In the genomic region with DNA sequence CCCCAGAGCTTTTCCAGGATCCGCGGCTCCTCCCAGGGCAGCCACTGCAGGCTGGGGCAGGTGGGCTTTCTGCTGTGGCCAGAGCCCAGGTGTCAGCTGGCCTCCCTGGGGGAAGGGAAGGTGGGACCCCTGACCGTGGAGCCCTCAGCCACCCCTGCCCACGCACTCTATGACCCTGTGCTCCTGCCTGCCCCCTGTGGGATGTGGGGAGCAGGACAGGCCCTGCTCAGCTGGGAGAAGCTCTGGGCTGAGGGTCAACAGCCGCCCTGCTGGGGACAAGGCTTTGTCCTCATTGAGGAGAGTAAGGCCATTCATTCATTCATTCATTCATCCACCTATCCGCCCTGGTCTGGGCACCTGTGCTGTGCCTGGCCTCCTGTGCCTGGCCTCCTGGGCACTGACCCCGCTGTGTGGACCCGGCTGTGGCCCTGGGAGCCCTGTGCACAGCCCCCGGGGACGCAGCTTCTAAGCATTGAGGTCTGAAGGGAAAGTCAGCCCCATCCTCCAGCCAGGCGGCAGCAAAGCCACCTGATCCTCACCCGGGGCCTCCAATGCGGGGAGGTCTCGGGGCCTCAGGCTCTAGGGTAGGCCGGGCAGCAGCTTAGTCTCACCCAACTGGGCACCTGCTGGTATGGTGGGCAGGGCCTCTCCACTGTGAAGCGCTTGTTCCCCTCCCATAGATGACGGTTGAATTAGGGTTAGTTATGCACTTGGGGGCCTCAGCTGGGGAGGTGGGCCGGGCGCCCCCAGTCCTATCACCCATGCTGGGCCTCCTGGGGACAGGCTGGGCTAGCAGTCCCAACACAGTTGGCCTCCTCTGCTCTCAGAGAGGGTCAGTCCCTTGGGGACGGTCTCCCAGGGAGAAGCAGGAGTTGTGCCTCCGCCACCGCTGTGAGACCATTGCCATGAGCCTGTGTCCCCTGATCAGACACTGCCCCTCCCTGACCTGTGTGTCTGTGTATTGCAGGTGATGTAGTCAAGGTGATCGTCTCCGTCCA, we compare ENCODE assay signal across 10 cellular contexts. TPM values are rescaled to one million over a fixed set of nuclear protein-coding genes. Genes with fewer than 3 reads are reported as not detected.
DNase-seq lines count a peak whose midpoint lies in the region; ATAC-seq, FAIRE-seq and TF ChIP-seq lines count a peak whose summit lies in the region.
"Had no signal": no experiment of that assay in that cellular context is flagged by ENCODE, and none has a peak within 500 bp of the region (broad histone marks: within the 10 kb centered on the region; RNA-seq: fewer than 3 reads in every experiment).

No MANE protein-coding gene starts in this region.

- no peaks in the 10 kb centered on the region for H4K20me1 ChIP-seq in endothelial cell of umbilical vein (replicated peaks; ENCODE audit: control insufficient read depth, extremely low read depth, insufficient read depth, low read length)

- FAIRE-seq in endothelial cell of umbilical vein (lab: Jason Lieb, UNC) = no peak
- FAIRE-seq: islet of Langerhans had no signal

- CTCF ChIA-PET in activated CD8-positive, alpha-beta T cell treated with anti-CD3 and anti-CD28 coated beads for 36 hours (lab: Charles Lee) = interaction anchor here (0.7 to 2.6 kb wide), 10 partner anchors 9 to 147 kb away, joined by 3 to 16 read pairs (median 4); no protein-coding TSS in a partner anchor
- CTCF ChIA-PET in activated CD8-positive, alpha-beta T cell treated with anti-CD3 and anti-CD28 coated beads, Interleukin-2, amount 10 ng/mL, durations not matched to agents 7 days and 5 days (lab: Charles Lee) = interaction anchor here (0.7 to 4.1 kb wide), 7 partner anchors 9 to 146 kb away, joined by 3 to 32 read pairs (median 9); a partner anchor contains a TSS
- CTCF ChIA-PET in endothelial cell of umbilical vein (lab: Charles Lee) = interaction anchor here (1.2 to 2.8 kb wide), 8 partner anchors 8 to 891 kb away, joined by 3 to 14 read pairs (median 6); a partner anchor contains a TSS

- WGBS in spleen, 5 donors = 88 to 94% (median 91%) methylated on average over 15 to 24 of the region's 24 CpGs

- H3K27me3 Mint-ChIP-seq in activated CD8-positive, alpha-beta T cell treated with anti-CD3 and anti-CD28 coated beads for 36 hours = no peaks in the 10 kb centered on the region
- no peaks in the 10 kb centered on the region for H3K27me3 Mint-ChIP-seq in activated CD8-positive, alpha-beta T cell treated with anti-CD3 and anti-CD28 coated beads, Interleukin-2, amount 10 ng/mL, durations not matched to agents 7 days and 5 days (ENCODE audit: low read depth)

- TF ChIP-seq CTCF in activated CD8-positive, alpha-beta T cell treated with anti-CD3 and anti-CD28 coated beads for 36 hours (IDR thresholded peaks at IDR 0.05) = peak; percentile 75
- TF ChIP-seq CTCF in NB4 (IDR thresholded peaks at IDR 0.05; ENCODE audit: low read depth, low read length) (peak; percentile 45), endothelial cell of umbilical vein (IDR thresholded peaks at IDR 0.05; ENCODE audit: extremely low read depth in 1 of 2, insufficient read depth in 1 of 2, low read depth in 1 of 2, low read length in 2 of 2) (peak; percentile 20 to 23), spleen (IDR thresholded peaks at IDR 0.05 in 8 of 11, conservative IDR thresholded peaks at IDR 0.05 in 3 of 11) (peak in 8 of 11 experiments; percentile 26 to 68 (median 52))

- H3K9me3 ChIP-seq in endothelial cell of umbilical vein (replicated peaks; ENCODE audit: control insufficient read depth, insufficient read depth, low read length) (no peaks in the 10 kb centered on the region), spleen (no peaks in the 10 kb centered on the region)

- POLR2A ChIA-PET in activated CD8-positive, alpha-beta T cell treated with anti-CD3 and anti-CD28 coated beads for 36 hours (lab: Charles Lee) = interaction anchor here (1.0 to 5.8 kb wide), 4 partner anchors 9 to 23 kb away, joined by 3 to 43 read pairs (median 16); a partner anchor contains a TSS
- POLR2A ChIA-PET in activated CD8-positive, alpha-beta T cell treated with anti-CD3 and anti-CD28 coated beads, Interleukin-2, amount 10 ng/mL, durations not matched to agents 7 days and 5 days (lab: Charles Lee) = interaction anchor here (1.6 to 6.1 kb wide), 3 partner anchors 9 to 24 kb away, joined by 4 to 42 read pairs (median 13); a partner anchor contains a TSS
- POLR2A ChIA-PET in endothelial cell of umbilical vein (lab: Charles Lee) = no interaction called here

- no peak overlapping the region for H3K9ac ChIP-seq in endothelial cell of umbilical vein (replicated peaks; ENCODE audit: extremely low read depth, insufficient read depth, low read length)

- H3K9me3 Mint-ChIP-seq in activated CD8-positive, alpha-beta T cell treated with anti-CD3 and anti-CD28 coated beads for 36 hours = no peaks in the 10 kb centered on the region
- H3K9me3 Mint-ChIP-seq in activated CD8-positive, alpha-beta T cell treated with anti-CD3 and anti-CD28 coated beads, Interleukin-2, amount 10 ng/mL, durations not matched to agents 7 days and 5 days (ENCODE audit: insufficient read depth) = no peaks in the 10 kb centered on the region

- H3K4me1 ChIP-seq in endothelial cell of umbilical vein (ENCODE audit: control insufficient read depth, extremely low read depth, insufficient read depth, low read length) = no peaks in the 10 kb centered on the region
- H3K4me1 ChIP-seq in spleen = peaks cover 17 to 56% (median 33%) of the 10 kb centered on the region in 6 donors

- no peaks in the 10 kb centered on the region for H3K27me3 ChIP-seq in endothelial cell of umbilical vein (ENCODE audit: control insufficient read depth in 2 of 2, insufficient read depth in 2 of 2, low read length in 2 of 2)
- no peaks in the 10 kb centered on the region for H3K27me3 ChIP-seq in spleen (replicated peaks in 1 of 7)

- H3K4me1 Mint-ChIP-seq in activated CD8-positive, alpha-beta T cell treated with anti-CD3 and anti-CD28 coated beads for 36 hours (ENCODE audit: low read depth) = peaks cover 19% of the 10 kb centered on the region
- peaks cover 24% of the 10 kb centered on the region for H3K4me1 Mint-ChIP-seq in activated CD8-positive, alpha-beta T cell treated with anti-CD3 and anti-CD28 coated beads, Interleukin-2, amount 10 ng/mL, durations not matched to agents 7 days and 5 days (ENCODE audit: low read depth)

- H3K4me3 Mint-ChIP-seq in activated CD8-positive, alpha-beta T cell treated with anti-CD3 and anti-CD28 coated beads for 36 hours = no peak overlapping the region
- no peak overlapping the region for H3K4me3 Mint-ChIP-seq in activated CD8-positive, alpha-beta T cell treated with anti-CD3 and anti-CD28 coated beads, Interleukin-2, amount 10 ng/mL, durations not matched to agents 7 days and 5 days

- BruUV-seq in endothelial cell of umbilical vein (replicated peaks; lab: Mats Ljungman, UMichigan) = no TSS peak

- no peak overlapping the region for H3K4me2 ChIP-seq in endothelial cell of umbilical vein (ENCODE audit: insufficient read depth, low read length)

- intact Hi-C loops in activated CD8-positive, alpha-beta T cell treated with anti-CD3 and anti-CD28 coated beads for 36 hours (cut with micrococcal nuclease) = no loop called here
- intact Hi-C loops in endothelial cell of umbilical vein (cut with micrococcal nuclease) (no loop called here), spleen (cut with DNase I; ENCODE audit: low total_unique reads) (no loop called here)

- H3K27ac ChIP-seq in endothelial cell of umbilical vein (ENCODE audit: insufficient read depth, low read depth, low read length) (no peak overlapping the region), spleen (peak overlapping the region in 1 of 8 donors; percentile 11)

- H3K4me3 ChIP-seq in NB4 (ENCODE audit: low read depth, low read length) = no peak overlapping the region
- no peak overlapping the region for H3K4me3 ChIP-seq in endothelial cell of umbilical vein (replicated peaks in 1 of 3; ENCODE audit: insufficient read depth in 1 of 3, low read depth in 1 of 3, low read length in 3 of 3)
- no peak overlapping the region for H3K4me3 ChIP-seq in spleen

- TF ChIP-seq POLR2A in NB4 (IDR thresholded peaks at IDR 0.05; ENCODE audit: extremely low read depth, insufficient read length) = no peak
- no peak for TF ChIP-seq POLR2A in endothelial cell of umbilical vein (IDR thresholded peaks at IDR 0.05; ENCODE audit: low read depth, low read length)
- TF ChIP-seq POLR2A in spleen (IDR thresholded peaks at IDR 0.05) = no peak

- peak; percentile 49 for DNase-seq in activated CD8-positive, alpha-beta T cell treated with anti-CD3 and anti-CD28 coated beads for 36 hours
- DNase-seq in activated CD8-positive, alpha-beta T cell treated with anti-CD3 and anti-CD28 coated beads, Interleukin-2, amount 10 ng/mL, durations not matched to agents 7 days and 5 days = no peak
- DNase-seq in NB4 (ENCODE audit: low read depth) = no peak
- DNase-seq in endothelial cell of umbilical vein (ENCODE audit: low read depth, low spot score) = no peak
- no peak for DNase-seq in spleen
- DNase-seq in effector CD8-positive, alpha-beta T cell (lab: John Stamatoyannopoulos, UW) = no peak
- DNase-seq in mucosa of gallbladder (ENCODE audit: low spot score) = no peak
- DNase-seq: NCI-H2171 treated with DMSO at 0.1 percent for 48 hours had no signal

- peaks cover 22% of the 10 kb centered on the region for H3K36me3 Mint-ChIP-seq in activated CD8-positive, alpha-beta T cell treated with anti-CD3 and anti-CD28 coated beads for 36 hours (ENCODE audit: low read depth)
- peaks cover 17% of the 10 kb centered on the region for H3K36me3 Mint-ChIP-seq in activated CD8-positive, alpha-beta T cell treated with anti-CD3 and anti-CD28 coated beads, Interleukin-2, amount 10 ng/mL, durations not matched to agents 7 days and 5 days (ENCODE audit: low read depth)

- dilution Hi-C loops in endothelial cell of umbilical vein (cut with MboI; ENCODE audit: extremely low pct_ligation_motif_present, low sequenced_read_pairs) = no loop called here

- no peaks in the 10 kb centered on the region for H3K9me1 ChIP-seq in endothelial cell of umbilical vein (replicated peaks; ENCODE audit: control insufficient read depth, extremely low read depth, insufficient read depth, low read length)

- no peaks in the 10 kb centered on the region for H3K79me2 ChIP-seq in endothelial cell of umbilical vein (ENCODE audit: control insufficient read depth, insufficient read depth, low read length)

- ATAC-seq in activated CD8-positive, alpha-beta T cell treated with anti-CD3 and anti-CD28 coated beads for 36 hours = peak; percentile 65
- no peak for ATAC-seq in activated CD8-positive, alpha-beta T cell treated with anti-CD3 and anti-CD28 coated beads, Interleukin-2, amount 10 ng/mL, durations not matched to agents 7 days and 5 days
- ATAC-seq in GM18502 (IDR thresholded peaks at IDR 0.05; ENCODE audit: poor library complexity, unreplicated experiment) = no peak

- H3K36me3 ChIP-seq in endothelial cell of umbilical vein (ENCODE audit: control insufficient read depth in 2 of 2, extremely low read depth in 1 of 2, insufficient read depth in 2 of 2, low read length in 2 of 2) = peaks cover 0 to 9% of the 10 kb centered on the region in 2 experiments
- peaks cover 0 to 69% (median 62%) of the 10 kb centered on the region in 6 donors for H3K36me3 ChIP-seq in spleen

- no peak overlapping the region for H2AFZ ChIP-seq in endothelial cell of umbilical vein (ENCODE audit: low read depth, low read length)

- no peak overlapping the region for H3K27ac Mint-ChIP-seq in activated CD8-positive, alpha-beta T cell treated with anti-CD3 and anti-CD28 coated beads for 36 hours
- no peak overlapping the region for H3K27ac Mint-ChIP-seq in activated CD8-positive, alpha-beta T cell treated with anti-CD3 and anti-CD28 coated beads, Interleukin-2, amount 10 ng/mL, durations not matched to agents 7 days and 5 days

RNA-seq across cellular contexts. Expression of a gene that starts 6.0 kb away (rescaled TPM):
- total RNA-seq in activated CD8-positive, alpha-beta T cell treated with anti-CD3 and anti-CD28 coated beads for 36 hours = 100 to 1,000 TPM; 134 to 140 TPM
- total RNA-seq in activated CD8-positive, alpha-beta T cell treated with anti-CD3 and anti-CD28 coated beads, Interleukin-2, amount 10 ng/mL, durations not matched to agents 7 days and 5 days = 10 to 100 TPM; 85.8 to 86.5 TPM
- total RNA-seq in endothelial cell of umbilical vein = 36.4 and 40.9 TPM in 2 replicates
- polyA plus RNA-seq in endothelial cell of umbilical vein = 49.4 and 62.5 TPM in 2 replicates
- 20.4 and 32.8 TPM in 2 replicates for polyA plus RNA-seq in endothelial cell of umbilical vein (2011; cell fraction: cytosol; rRNA removed)
- polyA plus RNA-seq in endothelial cell of umbilical vein (2011; cell fraction: nucleus; rRNA removed) = 175 and 223 TPM in 2 replicates
- 21.7 and 22.2 TPM in 2 replicates for polyA plus RNA-seq in endothelial cell of umbilical vein (2012)
- 15.9 and 22.0 TPM in 2 replicates for polyA minus RNA-seq in endothelial cell of umbilical vein
- not detected for polyA minus RNA-seq in endothelial cell of umbilical vein (2011; cell fraction: cytosol; rRNA and poly(A)+ RNA removed)
- 24.5 and 44.3 TPM in 2 replicates for polyA minus RNA-seq in endothelial cell of umbilical vein (2011; cell fraction: nucleus; rRNA and poly(A)+ RNA removed)
- 100 to 1,000 TPM; 146 to 203 (median 190) TPM for total RNA-seq in spleen
- 100 to 1,000 TPM; 167 to 366 (median 302) TPM for polyA plus RNA-seq in spleen
- total RNA-seq in mucosa of gallbladder = 231 TPM

RNA-seq across cellular contexts. Expression of a gene that starts 24.4 kb away (rescaled TPM):
- 10 to 100 TPM; 39.1 to 43.6 TPM for total RNA-seq in activated CD8-positive, alpha-beta T cell treated with anti-CD3 and anti-CD28 coated beads for 36 hours
- total RNA-seq in activated CD8-positive, alpha-beta T cell treated with anti-CD3 and anti-CD28 coated beads, Interleukin-2, amount 10 ng/mL, durations not matched to agents 7 days and 5 days = 10 to 100 TPM; 35.6 to 40.6 TPM
- total RNA-seq in endothelial cell of umbilical vein (55.8 and 56.8 TPM in 2 replicates), spleen (10 to 100 TPM; 21.9 to 43.0 (median 26.7) TPM), mucosa of gallbladder (133 TPM)
- polyA plus RNA-seq in endothelial cell of umbilical vein (29.6 and 39.3 TPM in 2 replicates), spleen (10 to 100 TPM; 10.7 to 29.0 (median 13.2) TPM)
- polyA plus RNA-seq in endothelial cell of umbilical vein (2011; cell fraction: cytosol; rRNA removed) = 28.5 and 33.2 TPM in 2 replicates
- 32.5 and 39.1 TPM in 2 replicates for polyA plus RNA-seq in endothelial cell of umbilical vein (2011; cell fraction: nucleus; rRNA removed)
- polyA plus RNA-seq in endothelial cell of umbilical vein (2012) = 40.0 and 43.3 TPM in 2 replicates
- 15.0 and 18.6 TPM in 2 replicates for polyA minus RNA-seq in endothelial cell of umbilical vein
- 5.0 TPM for polyA minus RNA-seq in endothelial cell of umbilical vein (2011; cell fraction: cytosol; rRNA and poly(A)+ RNA removed)
- 6.7 and 8.4 TPM in 2 replicates for polyA minus RNA-seq in endothelial cell of umbilical vein (2011; cell fraction: nucleus; rRNA and poly(A)+ RNA removed)

RNA-seq across cellular contexts. Expression of a gene that starts 32.1 kb away (rescaled TPM):
- total RNA-seq in activated CD8-positive, alpha-beta T cell treated with anti-CD3 and anti-CD28 coated beads for 36 hours = not detected
- total RNA-seq in activated CD8-positive, alpha-beta T cell treated with anti-CD3 and anti-CD28 coated beads, Interleukin-2, amount 10 ng/mL, durations not matched to agents 7 days and 5 days = not detected
- not detected in 2 replicates for total RNA-seq in endothelial cell of umbilical vein
- 0.07 TPM in 1 of 2 replicates, not detected in the other for polyA plus RNA-seq in endothelial cell of umbilical vein
- polyA plus RNA-seq in endothelial cell of umbilical vein (2011; cell fraction: cytosol; rRNA removed) = 0.04 TPM in 1 of 2 replicates, not detected in the other
- polyA plus RNA-seq in endothelial cell of umbilical vein (2011; cell fraction: nucleus; rRNA removed) = 0.16 and 0.21 TPM in 2 replicates
- not detected in 2 replicates for polyA plus RNA-seq in endothelial cell of umbilical vein (2012)
- polyA minus RNA-seq in endothelial cell of umbilical vein = not detected in 2 replicates
- not detected for polyA minus RNA-seq in endothelial cell of umbilical vein (2011; cell fraction: cytosol; rRNA and poly(A)+ RNA removed)
- not detected in 2 replicates for polyA minus RNA-seq in endothelial cell of umbilical vein (2011; cell fraction: nucleus; rRNA and poly(A)+ RNA removed)
- under 1 TPM in 4 of 7 donors, not detected in 3; 0.36 to 0.54 (median 0.42) TPM for total RNA-seq in spleen
- polyA plus RNA-seq in spleen = under 1 TPM in 1 of 3 donors, not detected in 2; 0.36 TPM
- total RNA-seq in mucosa of gallbladder = 0.20 TPM

RNA-seq across cellular contexts. Expression of a gene that starts 35.8 kb away (rescaled TPM):
- 10 to 100 TPM; 39.0 to 40.6 TPM for total RNA-seq in activated CD8-positive, alpha-beta T cell treated with anti-CD3 and anti-CD28 coated beads for 36 hours
- 10 to 100 TPM; 55.9 to 66.8 TPM for total RNA-seq in activated CD8-positive, alpha-beta T cell treated with anti-CD3 and anti-CD28 coated beads, Interleukin-2, amount 10 ng/mL, durations not matched to agents 7 days and 5 days
- total RNA-seq in endothelial cell of umbilical vein = 34.0 and 34.7 TPM in 2 replicates
- polyA plus RNA-seq in endothelial cell of umbilical vein = 19.8 and 22.1 TPM in 2 replicates
- 10.8 and 14.2 TPM in 2 replicates for polyA plus RNA-seq in endothelial cell of umbilical vein (2011; cell fraction: cytosol; rRNA removed)
- 98.6 and 107 TPM in 2 replicates for polyA plus RNA-seq in endothelial cell of umbilical vein (2011; cell fraction: nucleus; rRNA removed)
- polyA plus RNA-seq in endothelial cell of umbilical vein (2012) = 12.5 and 15.3 TPM in 2 replicates
- polyA minus RNA-seq in endothelial cell of umbilical vein = 25.1 and 27.6 TPM in 2 replicates
- polyA minus RNA-seq in endothelial cell of umbilical vein (2011; cell fraction: cytosol; rRNA and poly(A)+ RNA removed) = 21.4 TPM
- polyA minus RNA-seq in endothelial cell of umbilical vein (2011; cell fraction: nucleus; rRNA and poly(A)+ RNA removed) = 46.9 and 75.5 TPM in 2 replicates
- 10 to 100 TPM; 34.9 to 49.5 (median 47.6) TPM for total RNA-seq in spleen
- polyA plus RNA-seq in spleen = 10 to 100 TPM; 13.8 to 30.6 (median 14.0) TPM
- total RNA-seq in mucosa of gallbladder = 39.9 TPM

Comparison
In these comparisons a context has a peak if more than half of its experiments do, and no peak if none do; other contexts are left out.
1. CTCF ChIP-seq: peak in every context shown above with its lines; median percentile 75 in activated CD8-positive, alpha-beta T cell treated with anti-CD3 and anti-CD28 coated beads for 36 hours; 52 in spleen; 45 in NB4; 22 in endothelial cell of umbilical vein.